ENCODE assay signal across 17 cellular contexts in the genomic region with DNA sequence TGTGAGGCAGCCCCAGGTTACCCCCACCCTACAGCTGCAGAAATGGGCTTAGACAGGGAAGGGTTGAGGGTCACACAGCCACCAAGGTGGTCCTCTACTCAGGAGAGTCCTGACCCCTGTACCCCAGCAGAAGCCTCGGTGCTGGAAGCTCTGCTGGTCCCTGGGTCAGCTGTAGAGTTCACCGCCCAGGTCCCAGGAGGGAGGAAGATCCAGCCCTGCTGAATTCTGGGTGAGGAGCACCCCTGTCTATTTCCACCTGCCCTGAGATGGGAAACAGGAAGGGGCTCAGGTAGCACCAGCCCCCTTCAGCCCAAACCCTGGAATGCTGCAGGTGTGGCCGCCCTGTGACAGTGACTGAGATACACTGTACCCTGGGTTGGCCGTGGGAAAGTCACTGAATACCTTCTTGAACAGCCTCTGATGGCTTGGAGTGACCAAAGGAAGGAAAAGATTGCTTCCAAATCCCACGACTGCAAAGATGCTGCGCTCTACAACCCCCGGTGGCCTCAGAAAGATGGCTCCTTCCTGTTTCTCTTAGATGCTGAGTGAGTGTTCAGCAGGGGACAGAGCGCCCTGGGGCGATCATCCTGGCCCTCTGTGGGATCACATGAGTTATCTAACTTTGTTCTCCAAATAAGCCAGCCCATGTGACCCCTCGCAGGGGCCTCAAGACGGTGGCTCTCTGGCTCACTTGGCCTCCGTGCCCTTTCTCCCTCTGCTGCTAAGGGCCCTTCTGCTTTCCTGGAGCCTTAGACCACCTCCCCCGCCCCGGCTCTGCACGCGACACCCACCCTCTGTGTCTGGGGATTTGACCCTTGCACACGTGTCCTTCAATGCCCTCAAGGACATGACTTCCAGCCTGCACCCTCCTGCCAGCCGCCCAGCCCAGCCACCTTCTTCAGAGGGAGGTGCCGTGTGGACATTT.
"Had no signal": no experiment of that assay in that cellular context is flagged by ENCODE, and none has a peak within 500 bp of the region (broad histone marks: within the 10 kb centered on the region; RNA-seq: fewer than 3 reads in every experiment).

No MANE protein-coding gene starts in this region.

- H3K4me1 ChIP-seq: psoas muscle, thyroid gland, uterus had no signal

- ATAC-seq: psoas muscle, sciatic nerve had no signal

- H3K4me3 ChIP-seq: psoas muscle, thyroid gland, uterus had no signal

- H3K27ac ChIP-seq: psoas muscle, thyroid gland, uterus had no signal

- H3K36me3 ChIP-seq: thyroid gland, uterus had no signal

- FAIRE-seq: astrocyte, bronchial epithelial cell, endometrium, keratinocyte had no signal

- H3K9me3 ChIP-seq: psoas muscle, thyroid gland, uterus had no signal

- DNase-seq: activated CD4-positive, alpha-beta T cell treated with anti-CD3 and anti-CD28 coated beads, Interleukin-2, amount 50 U/mL, for 4 hours; activated CD4-positive, CD25-positive, alpha-beta regulatory T cell treated with anti-CD3 and anti-CD28 coated beads, Interleukin-2, amount 50 U/mL, for 72 hours; activated naive CD4-positive, alpha-beta T cell treated with anti-CD3 and anti-CD28 coated beads, Interleukin-2, amount 10 ng/mL, durations not matched to agents 7 days and 5 days; activated T-cell treated with anti-CD3 and anti-CD28 coated beads for 4 hours; hippocampal formation; nephron progenitor cell; stimulated activated CD4-positive, alpha-beta T cell treated with anti-CD3 and anti-CD28 coated beads, Interleukin-1b, Interleukin-23, amount 100 ng/mL, for 48 hours; T-helper 1 cell; T1000; thyroid gland; uterus had no signal

- H3K27me3 ChIP-seq: thyroid gland, uterus had no signal
